ENCODE assay signal across 17 cellular contexts in genomic region chr1:225748479-225748878, GRCh38.
"Had no signal": no experiment of that assay in that cellular context is flagged by ENCODE, and none has a peak within 500 bp of the region (broad histone marks: within the 10 kb centered on the region; RNA-seq: fewer than 3 reads in every experiment).

No MANE protein-coding gene starts in this region.

- FAIRE-seq: colon, endothelial cell of umbilical vein had no signal

- H3K27ac Mint-ChIP-seq: activated T-helper 1 cell treated with anti-CD3 and anti-CD28 coated beads, Interleukin-12 subunit alpha, Interleukin-12 subunit beta, Interleukin-2, Interleukin-4 antibody, amounts not matched to agents 30 ng/mL and 10 ng/mL and 1 ng/mL, durations not matched to agents 14 hours and 24 hours and 36 hours; stimulated activated naive CD8-positive, alpha-beta T cell treated with anti-CD3 and anti-CD28 coated beads, Interleukin-15, Interleukin-2, amounts not matched to agents 100 ng/mL and 50 ng/mL, for 24 hours had no signal

- H3K4me1 Mint-ChIP-seq: naive thymus-derived CD8-positive, alpha-beta T cell had no signal

- H3K27ac ChIP-seq: cardiac muscle cell, testis, VCaP had no signal

- H3K27me3 ChIP-seq: cardiac muscle cell, testis had no signal

- H3K4me3 ChIP-seq: cardiac muscle cell, lung, mucosa of descending colon, testis had no signal

- H3K36me3 ChIP-seq: cardiac muscle cell had no signal

- ATAC-seq: mucosa of descending colon; naive thymus-derived CD8-positive, alpha-beta T cell had no signal

- H3K27me3 Mint-ChIP-seq: stimulated activated naive CD8-positive, alpha-beta T cell treated with anti-CD3 and anti-CD28 coated beads, Interleukin-15, Interleukin-2, amounts not matched to agents 100 ng/mL and 50 ng/mL, for 24 hours had no signal

- DNase-seq: activated CD4-positive, alpha-beta T cell treated with anti-CD3 and anti-CD28 coated beads for 4 hours; activated naive CD4-positive, alpha-beta T cell; aorta; mucosa of descending colon; naive thymus-derived CD8-positive, alpha-beta T cell; occipital lobe; stimulated activated CD4-positive, alpha-beta T cell treated with anti-CD3 and anti-CD28 coated beads, Interleukin-15, amount 100 ng/mL, for 24 hours; stimulated activated CD4-positive, alpha-beta T cell treated with anti-CD3 and anti-CD28 coated beads, Interleukin-4, amount 100 ng/mL, for 24 hours; T1000; testis had no signal

- H3K4me3 Mint-ChIP-seq: activated T-helper 1 cell treated with anti-CD3 and anti-CD28 coated beads, Interleukin-12 subunit alpha, Interleukin-12 subunit beta, Interleukin-2, Interleukin-4 antibody, amounts not matched to agents 30 ng/mL and 10 ng/mL and 1 ng/mL, durations not matched to agents 14 hours and 24 hours and 36 hours; naive thymus-derived CD8-positive, alpha-beta T cell; stimulated activated naive CD8-positive, alpha-beta T cell treated with anti-CD3 and anti-CD28 coated beads, Interleukin-15, Interleukin-2, amounts not matched to agents 100 ng/mL and 50 ng/mL, for 24 hours had no signal

- H3K9me3 ChIP-seq: mucosa of descending colon, testis had no signal

- H3K9me3 Mint-ChIP-seq: activated T-helper 1 cell treated with anti-CD3 and anti-CD28 coated beads, Interleukin-12 subunit alpha, Interleukin-12 subunit beta, Interleukin-2, Interleukin-4 antibody, amounts not matched to agents 30 ng/mL and 10 ng/mL and 1 ng/mL, durations not matched to agents 14 hours and 24 hours and 36 hours; naive thymus-derived CD8-positive, alpha-beta T cell; stimulated activated naive CD8-positive, alpha-beta T cell treated with anti-CD3 and anti-CD28 coated beads, Interleukin-15, Interleukin-2, amounts not matched to agents 100 ng/mL and 50 ng/mL, for 24 hours had no signal

- H3K36me3 Mint-ChIP-seq: naive thymus-derived CD8-positive, alpha-beta T cell had no signal
